21 cellular contexts compared by ENCODE assay signal in genomic region chr1:222394224-222394623, GRCh38.
"Had no signal": no experiment of that assay in that cellular context is flagged by ENCODE, and none has a peak within 500 bp of the region (broad histone marks: within the 10 kb centered on the region; RNA-seq: fewer than 3 reads in every experiment).

No MANE protein-coding gene starts in this region.

- H3K4me1 Mint-ChIP-seq: endodermal cell had no signal

- H3K36me3 Mint-ChIP-seq: naive thymus-derived CD8-positive, alpha-beta T cell; type B pancreatic cell had no signal

- H3K27ac ChIP-seq: coronary artery, heart right ventricle, neutrophil, psoas muscle, right lobe of liver, suprapubic skin, thyroid gland had no signal

- H3K9me3 Mint-ChIP-seq: endodermal cell had no signal

- H3K27ac Mint-ChIP-seq: endodermal cell, type B pancreatic cell had no signal

- DNase-seq: effector CD4-positive, alpha-beta T cell; endodermal cell; erythroblast; foreskin melanocyte; heart right ventricle; hypothalamus; islet precursor cell; mammary epithelial cell; mucosa of descending colon; naive thymus-derived CD8-positive, alpha-beta T cell; psoas muscle; retina; right lobe of liver; stimulated activated CD4-positive, alpha-beta T cell treated with anti-CD3 and anti-CD28 coated beads, Interleukin-4, amount 100 ng/mL, for 24 hours; stimulated activated naive CD4-positive, alpha-beta T cell; thyroid gland had no signal

- H3K36me3 ChIP-seq: heart right ventricle, neutrophil, right lobe of liver, suprapubic skin, thyroid gland had no signal

- H3K4me3 ChIP-seq: coronary artery, heart right ventricle, mucosa of descending colon, psoas muscle, right lobe of liver, suprapubic skin, thyroid gland had no signal

- ATAC-seq: heart right ventricle; left lobe of liver; mucosa of descending colon; naive thymus-derived CD8-positive, alpha-beta T cell; psoas muscle; right lobe of liver had no signal

- H3K4me3 Mint-ChIP-seq: endodermal cell; naive thymus-derived CD8-positive, alpha-beta T cell; type B pancreatic cell had no signal

- H3K4me1 ChIP-seq: heart right ventricle, psoas muscle, right lobe of liver, suprapubic skin, thyroid gland had no signal

- H3K9me3 ChIP-seq: heart right ventricle, mucosa of descending colon, neutrophil, psoas muscle, right lobe of liver, suprapubic skin, thyroid gland had no signal

- H3K27me3 ChIP-seq: neutrophil, right lobe of liver, suprapubic skin, thyroid gland had no signal
